In the genomic region with DNA sequence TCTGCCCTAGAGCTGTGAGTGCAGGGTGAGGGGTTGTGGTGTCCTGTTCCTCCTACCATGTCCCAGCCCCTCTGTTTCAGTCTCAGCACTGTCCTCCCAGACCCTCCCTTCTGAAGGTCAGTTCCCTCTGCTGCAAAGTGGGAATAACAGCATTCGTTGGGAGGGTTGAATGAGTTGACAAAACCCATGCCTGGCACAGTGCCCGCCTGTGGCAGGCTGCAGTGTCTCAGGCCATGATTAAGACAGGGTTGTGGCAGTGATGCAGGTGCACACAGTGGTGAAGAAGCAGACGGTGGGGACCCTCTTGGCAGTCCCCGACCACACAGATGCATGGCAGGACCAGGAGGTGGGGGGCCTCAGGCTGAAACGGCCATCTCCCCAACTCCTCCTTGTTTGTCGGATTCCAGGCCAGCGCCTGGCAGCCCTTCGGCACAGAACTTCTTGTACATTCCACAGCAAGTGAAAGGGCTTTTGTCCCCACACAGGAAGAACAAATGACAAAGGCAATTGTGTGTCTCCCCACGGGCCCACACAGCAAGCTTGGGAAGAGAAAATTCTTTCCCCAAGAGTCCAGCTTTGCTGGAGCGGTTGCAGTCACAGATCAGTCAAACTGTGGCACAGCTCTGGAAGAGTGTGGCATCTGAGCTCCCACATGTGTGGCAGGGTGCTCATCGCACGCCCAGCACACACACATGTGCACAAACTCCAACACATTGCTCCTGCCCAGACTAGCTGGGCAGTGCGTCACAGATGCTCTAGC, we compare ENCODE assay signal across 9 cellular contexts.
A peak's percentile ranks its signal among the peaks of the same experiment; 100 is the strongest.
DNase-seq lines count a peak whose midpoint lies in the region; ATAC-seq and TF ChIP-seq lines count a peak whose summit lies in the region.
"Had no signal": no experiment of that assay in that cellular context is flagged by ENCODE, and none has a peak within 500 bp of the region (broad histone marks: within the 10 kb centered on the region; RNA-seq: fewer than 3 reads in every experiment).

No MANE protein-coding gene starts in this region.

- H3K27me3 ChIP-seq in muscle layer of colon (ENCODE audit: control insufficient read depth in 1 of 2, insufficient read depth in 2 of 2, low read length in 2 of 2) (no peaks in the 10 kb centered on the region), tibial artery (no peaks in the 10 kb centered on the region)
- H3K27me3 ChIP-seq: uterus had no signal

- H3K36me3 ChIP-seq in muscle layer of colon (ENCODE audit: insufficient read depth, low read length) (no peaks in the 10 kb centered on the region), tibial artery (no peaks in the 10 kb centered on the region)
- H3K36me3 ChIP-seq: uterus had no signal

- H3K4me1 ChIP-seq in muscle layer of colon (ENCODE audit: insufficient read depth, low read length) (peaks cover 27% of the 10 kb centered on the region), tibial artery (peaks cover 0 to 24% (median 14%) of the 10 kb centered on the region in 4 donors)
- H3K4me1 ChIP-seq: uterus had no signal

- no peak for TF ChIP-seq CTCF in tibial artery (IDR thresholded peaks at IDR 0.05)

- H3K9me3 ChIP-seq in muscle layer of colon (ENCODE audit: low read length) (no peaks in the 10 kb centered on the region), tibial artery (no peaks in the 10 kb centered on the region)
- H3K9me3 ChIP-seq: uterus had no signal

- intact Hi-C loops in tibial artery (cut with DNase I; ENCODE audit: low total_unique reads), result no loop called here

- H3K27ac ChIP-seq in angular gyrus (ENCODE audit: low read depth, low read length), result peak overlapping the region; percentile 98
- H3K27ac ChIP-seq in muscle layer of colon (ENCODE audit: low read depth, low read length), result peak overlapping the region; percentile 43
- H3K27ac ChIP-seq in tibial artery, result no peak overlapping the region
- H3K27ac ChIP-seq: uterus had no signal

- H3K4me3 ChIP-seq in muscle layer of colon (ENCODE audit: low read depth in 1 of 2, low read length in 2 of 2) (no peak overlapping the region), tibial artery (no peak overlapping the region)
- H3K4me3 ChIP-seq: uterus had no signal

- DNase-seq in 8988T, result no peak
- no peak for DNase-seq in NCI-H2196 treated with DMSO at 0.1 percent for 48 hours (lab: John Stamatoyannopoulos, UW; ENCODE audit: unreplicated experiment)
- no peak for DNase-seq in tibial artery
- no peak for DNase-seq in activated CD4-positive, CD25-positive, alpha-beta regulatory T cell treated with anti-CD3 and anti-CD28 coated beads, Interleukin-2, amount 50 U/mL, for 72 hours

- H3K9ac ChIP-seq in muscle layer of colon (ENCODE audit: low read length), result no peak overlapping the region

- ATAC-seq in GM19025 (IDR thresholded peaks at IDR 0.05; ENCODE audit: low read depth, unreplicated experiment) (peak; percentile 20), HG03064 (IDR thresholded peaks at IDR 0.05; ENCODE audit: low read depth, unreplicated experiment) (peak; percentile 13)

Comparison
In these comparisons a context has a peak if more than half of its experiments do, and no peak if none do; other contexts are left out.
1. H3K27ac ChIP-seq: peak in angular gyrus (single experiment) and muscle layer of colon (single experiment); none in tibial artery (0 of 2).